In the genomic region with DNA sequence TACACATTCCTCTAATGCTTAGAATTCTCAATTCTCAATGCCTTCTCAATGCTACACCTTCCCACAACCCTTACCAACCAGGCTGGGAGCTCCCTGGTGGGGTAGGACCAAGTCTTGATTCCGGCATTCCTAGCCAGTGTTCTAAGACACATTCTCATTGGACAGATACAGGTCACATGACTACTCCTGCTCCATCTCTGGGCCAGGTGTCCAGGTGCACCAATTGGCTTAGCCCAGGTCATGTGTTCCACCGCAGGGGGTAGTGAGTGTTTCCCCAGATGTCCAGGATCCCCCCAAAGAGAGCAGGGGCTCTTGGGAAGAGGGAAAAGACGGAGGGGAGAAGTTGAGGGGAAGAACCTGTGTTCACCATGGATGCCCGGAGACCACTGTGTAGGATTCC, we compare ENCODE assay signal across 2 cellular contexts.
TF ChIP-seq lines count a peak whose summit lies in the region.

No MANE protein-coding gene starts in this region.

TF ChIP-seq in A549, 52 proteins besides CTCF, POLR2A, EP300 and RAD21 (continued from another document):
- TF ChIP-seq, protein P1, sequence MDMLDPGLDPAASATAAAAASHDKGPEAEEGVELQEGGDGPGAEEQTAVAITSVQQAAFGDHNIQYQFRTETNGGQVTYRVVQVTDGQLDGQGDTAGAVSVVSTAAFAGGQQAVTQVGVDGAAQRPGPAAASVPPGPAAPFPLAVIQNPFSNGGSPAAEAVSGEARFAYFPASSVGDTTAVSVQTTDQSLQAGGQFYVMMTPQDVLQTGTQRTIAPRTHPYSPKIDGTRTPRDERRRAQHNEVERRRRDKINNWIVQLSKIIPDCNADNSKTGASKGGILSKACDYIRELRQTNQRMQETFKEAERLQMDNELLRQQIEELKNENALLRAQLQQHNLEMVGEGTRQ (IDR thresholded peaks at IDR 0.05) = peak; percentile 38; the same call in 1 of the 2 replicates

TF ChIP-seq in GM12878, 131 proteins besides CTCF, POLR2A, EP300 and RAD21 (continued from another document):
- TF ChIP-seq, protein P2, sequence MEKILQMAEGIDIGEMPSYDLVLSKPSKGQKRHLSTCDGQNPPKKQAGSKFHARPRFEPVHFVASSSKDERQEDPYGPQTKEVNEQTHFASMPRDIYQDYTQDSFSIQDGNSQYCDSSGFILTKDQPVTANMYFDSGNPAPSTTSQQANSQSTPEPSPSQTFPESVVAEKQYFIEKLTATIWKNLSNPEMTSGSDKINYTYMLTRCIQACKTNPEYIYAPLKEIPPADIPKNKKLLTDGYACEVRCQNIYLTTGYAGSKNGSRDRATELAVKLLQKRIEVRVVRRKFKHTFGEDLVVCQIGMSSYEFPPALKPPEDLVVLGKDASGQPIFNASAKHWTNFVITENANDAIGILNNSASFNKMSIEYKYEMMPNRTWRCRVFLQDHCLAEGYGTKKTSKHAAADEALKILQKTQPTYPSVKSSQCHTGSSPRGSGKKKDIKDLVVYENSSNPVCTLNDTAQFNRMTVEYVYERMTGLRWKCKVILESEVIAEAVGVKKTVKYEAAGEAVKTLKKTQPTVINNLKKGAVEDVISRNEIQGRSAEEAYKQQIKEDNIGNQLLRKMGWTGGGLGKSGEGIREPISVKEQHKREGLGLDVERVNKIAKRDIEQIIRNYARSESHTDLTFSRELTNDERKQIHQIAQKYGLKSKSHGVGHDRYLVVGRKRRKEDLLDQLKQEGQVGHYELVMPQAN (conservative IDR thresholded peaks at IDR 0.05) = no peak
